12 cellular contexts compared by ENCODE assay signal in the genomic region with DNA sequence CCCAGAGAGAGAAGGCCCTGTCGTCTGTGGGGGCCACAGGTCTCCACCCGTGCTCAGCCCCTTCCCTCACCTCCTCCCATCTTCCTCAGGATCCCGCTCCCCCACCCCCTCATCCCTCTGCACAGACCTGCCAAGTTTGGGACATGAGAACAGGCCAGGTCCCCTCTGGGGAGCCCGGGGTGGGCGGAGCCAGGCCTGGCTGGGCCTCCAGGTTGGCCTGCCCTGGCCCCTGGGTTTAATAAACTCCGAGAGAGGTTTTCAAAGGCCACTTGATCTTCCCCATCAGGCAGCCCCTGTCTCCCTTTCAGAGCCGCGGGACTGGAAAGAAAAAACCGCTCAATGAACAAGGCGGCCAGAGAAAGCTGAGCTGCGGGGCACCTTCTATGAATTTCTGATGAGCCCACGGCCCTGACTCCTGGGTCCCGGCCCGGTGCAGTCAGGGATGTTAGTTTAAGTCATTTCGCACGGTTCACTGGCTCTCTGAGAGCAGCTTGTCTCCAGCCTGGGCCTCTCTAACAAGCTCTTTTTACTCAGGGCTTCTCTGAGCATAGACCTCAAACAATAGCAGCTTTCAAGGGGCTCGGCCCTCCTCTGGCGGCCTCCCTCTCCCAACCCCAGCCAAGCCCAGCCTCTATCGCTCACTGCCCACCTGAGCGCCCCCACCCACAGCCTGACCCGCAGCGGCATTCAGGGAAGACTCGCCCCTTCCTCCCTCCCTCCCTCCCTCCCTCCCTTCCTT.
DNase-seq lines count a peak whose midpoint lies in the region; ATAC-seq, FAIRE-seq and TF ChIP-seq lines count a peak whose summit lies in the region.
"Had no signal": no experiment of that assay in that cellular context is flagged by ENCODE, and none has a peak within 500 bp of the region (broad histone marks: within the 10 kb centered on the region; RNA-seq: fewer than 3 reads in every experiment).

No MANE protein-coding gene starts in this region.

- no peaks in the 10 kb centered on the region for H3K36me3 Mint-ChIP-seq in astrocyte (ENCODE audit: low read depth, unreplicated experiment)
- H3K36me3 Mint-ChIP-seq in stimulated activated naive B cell treated with anti-CD40 and anti-IgM and Interleukin-4, amounts not matched to agents 10 μg/mL and 1 μg/mL and 100 μg/mL, for 72 hours, result no peaks in the 10 kb centered on the region

- peaks cover 3% of the 10 kb centered on the region for H3K27me3 Mint-ChIP-seq in astrocyte (ENCODE audit: low read depth, unreplicated experiment)
- peaks cover 10 to 11% of the 10 kb centered on the region in 2 donors for H3K27me3 Mint-ChIP-seq in stimulated activated naive B cell treated with anti-CD40 and anti-IgM and Interleukin-4, amounts not matched to agents 10 μg/mL and 1 μg/mL and 100 μg/mL, for 72 hours

- peaks cover 10% of the 10 kb centered on the region for H3K4me1 Mint-ChIP-seq in astrocyte (ENCODE audit: low read depth, unreplicated experiment)
- no peaks in the 10 kb centered on the region for H3K4me1 Mint-ChIP-seq in stimulated activated naive B cell treated with anti-CD40 and anti-IgM and Interleukin-4, amounts not matched to agents 10 μg/mL and 1 μg/mL and 100 μg/mL, for 72 hours

- H4K20me1 ChIP-seq in astrocyte (ENCODE audit: insufficient read depth, low read length), result no peaks in the 10 kb centered on the region

- H3K4me3 Mint-ChIP-seq in astrocyte (ENCODE audit: unreplicated experiment), result no peak overlapping the region
- H3K4me3 Mint-ChIP-seq in stimulated activated naive B cell treated with anti-CD40 and anti-IgM and Interleukin-4, amounts not matched to agents 10 μg/mL and 1 μg/mL and 100 μg/mL, for 72 hours, result no peak overlapping the region
- H3K4me3 Mint-ChIP-seq: activated T-cell treated with anti-CD3 and anti-CD28 coated beads, Interleukin-2, amount 50 U/mL, for 72 hours had no signal

- H3K36me3 ChIP-seq in astrocyte (ENCODE audit: insufficient read depth, low read length) (no peaks in the 10 kb centered on the region), mesodermal cell (ENCODE audit: control insufficient read depth, insufficient read depth, low read length) (no peaks in the 10 kb centered on the region)
- H3K36me3 ChIP-seq in effector memory CD4-positive, alpha-beta T cell (ENCODE audit: control insufficient read depth, insufficient read depth, low read length), result no peaks in the 10 kb centered on the region
- H3K36me3 ChIP-seq: tibial artery had no signal

- H3K9me3 ChIP-seq in astrocyte (ENCODE audit: insufficient read depth, low read depth, low read length) (no peaks in the 10 kb centered on the region), mesodermal cell (ENCODE audit: control insufficient read depth, low read length) (no peaks in the 10 kb centered on the region)
- H3K9me3 ChIP-seq in effector memory CD4-positive, alpha-beta T cell (ENCODE audit: control insufficient read depth, low read length), result no peaks in the 10 kb centered on the region

- H3K4me1 ChIP-seq in astrocyte (ENCODE audit: insufficient read depth, low read length) (no peaks in the 10 kb centered on the region), mesodermal cell (ENCODE audit: control insufficient read depth, insufficient read depth, low read length, poor library complexity, severe bottlenecking) (peaks cover 19% of the 10 kb centered on the region)
- H3K4me1 ChIP-seq in effector memory CD4-positive, alpha-beta T cell (ENCODE audit: control insufficient read depth, insufficient read depth, low read length, poor library complexity, severe bottlenecking), result no peaks in the 10 kb centered on the region
- H3K4me1 ChIP-seq: tibial artery had no signal

- H3K27ac ChIP-seq in astrocyte (ENCODE audit: low read depth, low read length) (no peak overlapping the region), mesodermal cell (ENCODE audit: low read depth, low read length, severe bottlenecking) (peak overlapping the region; percentile 67)
- no peak overlapping the region for H3K27ac ChIP-seq in effector memory CD4-positive, alpha-beta T cell (ENCODE audit: insufficient read depth, low read length, poor library complexity, severe bottlenecking)
- H3K27ac ChIP-seq: tibial artery had no signal

- H3K4me3 ChIP-seq in astrocyte (ENCODE audit: insufficient read depth, low read depth, low read length) (no peak overlapping the region), mesodermal cell (ENCODE audit: extremely low read depth, insufficient read depth, low read length, poor library complexity, severe bottlenecking) (no peak overlapping the region)
- H3K4me3 ChIP-seq in effector memory CD4-positive, alpha-beta T cell (ENCODE audit: insufficient read depth, low read depth, low read length, poor library complexity, severe bottlenecking), result no peak overlapping the region
- H3K4me3 ChIP-seq: tibial artery had no signal

- H3K9ac ChIP-seq in astrocyte (ENCODE audit: low read length), result no peak overlapping the region

- no peak for ATAC-seq in stimulated activated naive B cell treated with anti-CD40 and anti-IgM and Interleukin-4, amounts not matched to agents 10 μg/mL and 1 μg/mL and 100 μg/mL, for 72 hours (replicated peaks)
- ATAC-seq: activated T-cell treated with anti-CD3 and anti-CD28 coated beads, Interleukin-2, amount 50 U/mL, for 72 hours had no signal

- DNase-seq in DMS53 (lab: John Stamatoyannopoulos, UW) (peak; percentile 97), NCI-H128 (lab: John Stamatoyannopoulos, UW; ENCODE audit: unreplicated experiment) (peak; percentile 84), astrocyte (ENCODE audit: low read depth) (no peak), AG08395 (ENCODE audit: low spot score) (no peak)
- no peak for DNase-seq in stimulated activated naive B cell treated with anti-CD40 and anti-IgM and Interleukin-4, amounts not matched to agents 10 μg/mL and 1 μg/mL and 100 μg/mL, for 72 hours
- DNase-seq in effector memory CD4-positive, alpha-beta T cell, result no peak
- DNase-seq in stimulated activated naive CD4-positive, alpha-beta T cell (lab: John Stamatoyannopoulos, UW), result no peak
- DNase-seq: activated T-cell treated with anti-CD3 and anti-CD28 coated beads, Interleukin-2, amount 50 U/mL, for 72 hours; cortex of kidney; stimulated activated CD4-positive, alpha-beta T cell treated with anti-CD3 and anti-CD28 coated beads, Interleukin-15, amount 100 ng/mL, for 24 hours; tibial artery had no signal

- H3K4me2 ChIP-seq in astrocyte (ENCODE audit: low read length), result peak overlapping the region; percentile 25

- TF ChIP-seq CTCF in astrocyte (IDR thresholded peaks at IDR 0.05; ENCODE audit: insufficient read depth, low read depth, low read length), result no peak

- peaks cover 4% of the 10 kb centered on the region for H3K9me3 Mint-ChIP-seq in astrocyte (ENCODE audit: unreplicated experiment)
- peaks cover 3 to 6% of the 10 kb centered on the region in 2 donors for H3K9me3 Mint-ChIP-seq in stimulated activated naive B cell treated with anti-CD40 and anti-IgM and Interleukin-4, amounts not matched to agents 10 μg/mL and 1 μg/mL and 100 μg/mL, for 72 hours
- H3K9me3 Mint-ChIP-seq: activated T-cell treated with anti-CD3 and anti-CD28 coated beads, Interleukin-2, amount 50 U/mL, for 72 hours had no signal

- H3K79me2 ChIP-seq in astrocyte (ENCODE audit: insufficient read depth, low read length), result no peaks in the 10 kb centered on the region

- peak overlapping the region; percentile 53 for H3K27ac Mint-ChIP-seq in astrocyte (ENCODE audit: unreplicated experiment)
- no peak overlapping the region for H3K27ac Mint-ChIP-seq in stimulated activated naive B cell treated with anti-CD40 and anti-IgM and Interleukin-4, amounts not matched to agents 10 μg/mL and 1 μg/mL and 100 μg/mL, for 72 hours
- H3K27ac Mint-ChIP-seq: activated T-cell treated with anti-CD3 and anti-CD28 coated beads, Interleukin-2, amount 50 U/mL, for 72 hours had no signal

- peak overlapping the region; percentile 18 for H2AFZ ChIP-seq in astrocyte (ENCODE audit: low read depth, low read length)

- FAIRE-seq in astrocyte (lab: Jason Lieb, UNC), result no peak

- 22 to 32% methylated on average over 15 to 18 of the region's 23 CpGs for WGBS in mesodermal cell (ENCODE audit: insufficient coverage in 2 of 2), 2 experiments

- peaks cover 22% of the 10 kb centered on the region for H3K27me3 ChIP-seq in astrocyte (ENCODE audit: insufficient read depth, low read length)
- H3K27me3 ChIP-seq in effector memory CD4-positive, alpha-beta T cell (replicated peaks; ENCODE audit: control insufficient read depth, insufficient read depth, low read length, poor library complexity, severe bottlenecking), result no peaks in the 10 kb centered on the region

Comparison
In these comparisons a context has a peak if more than half of its experiments do, and no peak if none do; other contexts are left out.
1. DNase-seq: peak in DMS53 (single experiment) and NCI-H128 (single experiment); none in astrocyte (single experiment), stimulated activated naive B cell treated with anti-CD40 and anti-IgM and Interleukin-4, amounts not matched to agents 10 μg/mL and 1 μg/mL and 100 μg/mL, for 72 hours (single experiment), effector memory CD4-positive, alpha-beta T cell (0 of 3), stimulated activated naive CD4-positive, alpha-beta T cell (0 of 6) and AG08395 (single experiment).